In genomic region chr6:106609699-106610098, GRCh38 we compare ENCODE assay signal across 9 cellular contexts. TPM values are rescaled to one million over a fixed set of nuclear protein-coding genes. Genes with fewer than 3 reads are reported as not detected.
DNase-seq lines count a peak whose midpoint lies in the region; ATAC-seq and TF ChIP-seq lines count a peak whose summit lies in the region.
"Had no signal": no experiment of that assay in that cellular context is flagged by ENCODE, and none has a peak within 500 bp of the region (broad histone marks: within the 10 kb centered on the region; RNA-seq: fewer than 3 reads in every experiment).

No MANE protein-coding gene starts in this region.

- no peak overlapping the region for H2AFZ ChIP-seq in MM.1S (ENCODE audit: low read length)

- H3K4me2 ChIP-seq in MM.1S (ENCODE audit: low read depth, low read length), result no peak overlapping the region

- H3K36me3 ChIP-seq in MM.1S (replicated peaks; ENCODE audit: insufficient read depth, low read length) (no peaks in the 10 kb centered on the region), WERI-Rb-1 (no peaks in the 10 kb centered on the region), H7 (replicated peaks; ENCODE audit: control insufficient read depth, insufficient read depth, low read length) (no peaks in the 10 kb centered on the region; the same call in 1 of the 2 replicates)

- H4K20me1 ChIP-seq in MM.1S (ENCODE audit: insufficient read depth, low read length), result no peaks in the 10 kb centered on the region
- H4K20me1 ChIP-seq: BLaER1 treated with 17β-estradiol and CSF1 and Interleukin-3, amounts not matched to agents 10 nM and 100 nM had no signal

- peak; percentile 15 for DNase-seq in DMS79 treated with DMSO at 0.1 percent for 48 hours (lab: John Stamatoyannopoulos, UW)
- DNase-seq in DMS79 (lab: John Stamatoyannopoulos, UW), result no peak
- DNase-seq in MM.1S, result no peak
- DNase-seq in WERI-Rb-1, result peak; percentile 59
- peak; percentile 13 to 21 for DNase-seq in lung microvascular endothelial cell (ENCODE audit: low read depth in 2 of 2)
- DNase-seq in EL, result no peak
- no peak for DNase-seq in H7

- H3K9me2 ChIP-seq in MM.1S (replicated peaks; ENCODE audit: insufficient read depth, low read length), result no peaks in the 10 kb centered on the region

- H3K27ac ChIP-seq in MM.1S (ENCODE audit: low read length), result no peak overlapping the region
- no peak overlapping the region for H3K27ac ChIP-seq in WERI-Rb-1
- H3K27ac ChIP-seq: BLaER1 treated with 17β-estradiol and CSF1 and Interleukin-3, amounts not matched to agents 10 nM and 100 nM had no signal

- H3K4me3 ChIP-seq in MM.1S (ENCODE audit: low read length) (no peak overlapping the region), WERI-Rb-1 (ENCODE audit: low read depth, low read length) (no peak overlapping the region), H7 (ENCODE audit: insufficient read depth, low read depth, low read length) (no peak overlapping the region)
- H3K4me3 ChIP-seq: BLaER1 treated with 17β-estradiol and CSF1 and Interleukin-3, amounts not matched to agents 10 nM and 100 nM had no signal

- no peak for ATAC-seq in GM21529 (IDR thresholded peaks at IDR 0.05; ENCODE audit: unreplicated experiment)

- TF ChIP-seq CTCF in MM.1S (IDR thresholded peaks at IDR 0.05; ENCODE audit: low read length) (0 out of 2 replicates have a peak, but pooled peaks have one; percentile 15), WERI-Rb-1 (IDR thresholded peaks at IDR 0.05; ENCODE audit: low read depth, low read length) (peak; percentile 62)

- no peaks in the 10 kb centered on the region for H3K9me3 ChIP-seq in MM.1S (replicated peaks; ENCODE audit: insufficient read depth, low read length)
- no peaks in the 10 kb centered on the region for H3K9me3 ChIP-seq in WERI-Rb-1 (ENCODE audit: severe bottlenecking)

- H3K9ac ChIP-seq in MM.1S (ENCODE audit: low read length), result no peak overlapping the region
- H3K9ac ChIP-seq: BLaER1 treated with 17β-estradiol and CSF1 and Interleukin-3, amounts not matched to agents 10 nM and 100 nM had no signal

- H3K4me1 ChIP-seq in MM.1S (ENCODE audit: low read length), result no peaks in the 10 kb centered on the region

- H3K79me2 ChIP-seq in MM.1S (ENCODE audit: low read length), result no peaks in the 10 kb centered on the region

- no peaks in the 10 kb centered on the region for H3F3A ChIP-seq in MM.1S (ENCODE audit: insufficient read depth, low read length)

- H3K27me3 ChIP-seq in MM.1S (replicated peaks; ENCODE audit: insufficient read depth, low read length) (no peaks in the 10 kb centered on the region), WERI-Rb-1 (ENCODE audit: insufficient read depth, low read depth, severe bottlenecking) (no peaks in the 10 kb centered on the region), H7 (ENCODE audit: control insufficient read depth, insufficient read depth, low read length) (no peaks in the 10 kb centered on the region)
- H3K27me3 ChIP-seq: BLaER1 treated with 17β-estradiol and CSF1 and Interleukin-3, amounts not matched to agents 10 nM and 100 nM had no signal

RNA-seq across cellular contexts. Expression of gene RTN4IP1, which starts 19.6 kb away (rescaled TPM):
- total RNA-seq in lung microvascular endothelial cell, result 2.0 and 2.8 TPM in 2 replicates
- 17.6 and 18.4 TPM in 2 replicates for total RNA-seq in H7 (2014; rRNA removed; shearing (Covaris generic))

RNA-seq across cellular contexts. Expression of gene QRSL1, which starts 19.7 kb away (rescaled TPM):
- 6.8 and 7.3 TPM in 2 replicates for total RNA-seq in lung microvascular endothelial cell
- total RNA-seq in H7 (2014; rRNA removed; shearing (Covaris generic)), result 21.5 and 30.2 TPM in 2 replicates

Comparison
In these comparisons a context has a peak if more than half of its experiments do, and no peak if none do; other contexts are left out.
1. DNase-seq: peak in DMS79 treated with DMSO at 0.1 percent for 48 hours (single experiment), WERI-Rb-1 (single experiment) and lung microvascular endothelial cell (2 of 2); none in DMS79 (single experiment), MM.1S (single experiment), EL (single experiment) and H7 (single experiment).